1 cellular context compared by ENCODE assay signal in the genomic region with DNA sequence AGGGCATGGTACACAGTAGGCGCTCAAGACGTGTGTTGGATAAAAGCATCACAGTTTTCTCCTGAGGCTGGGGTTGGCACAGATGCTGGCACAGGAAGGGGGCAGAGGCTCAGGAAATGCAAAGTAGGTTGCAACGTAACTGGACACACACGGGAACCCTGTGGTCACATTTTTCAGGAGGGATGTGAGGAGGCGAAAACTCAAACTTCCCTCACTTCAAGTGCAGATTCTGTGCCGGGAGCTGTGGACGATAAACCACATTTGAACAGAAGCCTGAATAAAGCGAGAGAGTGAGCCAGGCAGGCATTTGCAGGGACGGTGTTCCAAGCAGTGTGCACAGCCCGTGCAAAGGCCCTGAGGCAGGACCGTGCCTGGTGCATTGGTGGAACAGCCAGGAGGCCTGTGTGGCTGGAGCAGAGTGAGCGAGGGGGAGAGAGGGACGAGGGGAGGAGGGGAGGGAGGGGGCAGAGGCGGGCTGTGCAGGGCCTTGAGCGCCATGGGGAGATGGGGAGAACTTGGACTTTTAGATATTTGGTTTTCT.
TF ChIP-seq lines count a peak whose summit lies in the region.

No MANE protein-coding gene starts in this region.

TF ChIP-seq in HepG2, 621 proteins besides CTCF, POLR2A, EP300 and RAD21:
- TF ChIP-seq ZNF383 (CRISPR knock-in tag; IDR thresholded peaks at IDR 0.05; ENCODE audit: borderline replicate concordance) (no peak), ZMYM3 (CRISPR knock-in tag; IDR thresholded peaks at IDR 0.05) (peak; percentile 77), ZNF768 (CRISPR knock-in tag; IDR thresholded peaks at IDR 0.05) (0 out of 2 replicates have a peak, but pooled peaks have one; percentile 17), ZNF879 (CRISPR knock-in tag; IDR thresholded peaks at IDR 0.05) (no peak), ZKSCAN8 (CRISPR knock-in tag; IDR thresholded peaks at IDR 0.05; ENCODE audit: borderline replicate concordance) (peak; percentile 50; the same call in 1 of the 2 replicates), KDM1A (CRISPR knock-in tag; IDR thresholded peaks at IDR 0.05) (peak; percentile 58; the same call in 1 of the 2 replicates), ZNF496 (CRISPR knock-in tag; IDR thresholded peaks at IDR 0.05; ENCODE audit: insufficient replicate concordance) (no peak)
